In the genomic region with DNA sequence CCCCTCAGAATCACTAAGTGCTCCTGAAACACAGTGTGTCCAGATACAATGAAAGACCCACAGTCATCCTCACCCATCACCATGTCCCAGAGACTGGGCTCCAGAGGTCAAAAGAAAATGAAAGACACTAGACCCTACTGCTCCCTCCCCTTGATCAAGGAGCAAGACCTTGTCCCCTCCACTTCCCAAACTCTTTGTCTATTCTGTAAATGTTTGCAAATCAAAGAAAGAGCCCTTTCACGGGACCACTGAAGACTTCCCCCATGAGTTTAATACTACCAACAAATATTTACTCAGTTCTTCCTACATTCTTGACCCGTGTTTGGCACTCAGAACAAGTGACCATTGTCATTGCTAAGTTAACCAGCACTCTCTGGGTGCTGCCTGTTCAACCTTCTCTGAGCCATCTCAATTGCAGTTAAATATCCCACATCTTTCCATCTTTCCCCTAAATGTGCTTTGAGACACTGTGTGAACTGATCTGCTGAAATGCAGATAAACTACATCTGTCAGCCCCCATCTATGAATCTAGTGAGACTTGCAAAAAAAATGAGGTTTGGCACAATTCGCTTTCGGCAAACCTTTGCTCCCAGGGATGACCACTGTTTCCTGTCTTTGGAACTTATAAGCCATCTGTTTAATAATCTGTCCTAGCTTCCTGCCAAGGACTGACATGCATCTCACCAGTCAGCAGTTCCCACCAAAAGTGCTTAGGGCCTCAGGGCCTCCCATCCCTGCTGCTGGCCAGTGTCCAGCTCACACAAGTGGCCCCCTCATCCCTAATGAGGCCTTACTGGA, we compare ENCODE assay signal across 1 cellular context.
TF ChIP-seq lines count a peak whose summit lies in the region.

No MANE protein-coding gene starts in this region.

TF ChIP-seq in HepG2, 621 proteins besides CTCF, POLR2A, EP300 and RAD21 (continued from another document):
- TF ChIP-seq, protein P1, sequence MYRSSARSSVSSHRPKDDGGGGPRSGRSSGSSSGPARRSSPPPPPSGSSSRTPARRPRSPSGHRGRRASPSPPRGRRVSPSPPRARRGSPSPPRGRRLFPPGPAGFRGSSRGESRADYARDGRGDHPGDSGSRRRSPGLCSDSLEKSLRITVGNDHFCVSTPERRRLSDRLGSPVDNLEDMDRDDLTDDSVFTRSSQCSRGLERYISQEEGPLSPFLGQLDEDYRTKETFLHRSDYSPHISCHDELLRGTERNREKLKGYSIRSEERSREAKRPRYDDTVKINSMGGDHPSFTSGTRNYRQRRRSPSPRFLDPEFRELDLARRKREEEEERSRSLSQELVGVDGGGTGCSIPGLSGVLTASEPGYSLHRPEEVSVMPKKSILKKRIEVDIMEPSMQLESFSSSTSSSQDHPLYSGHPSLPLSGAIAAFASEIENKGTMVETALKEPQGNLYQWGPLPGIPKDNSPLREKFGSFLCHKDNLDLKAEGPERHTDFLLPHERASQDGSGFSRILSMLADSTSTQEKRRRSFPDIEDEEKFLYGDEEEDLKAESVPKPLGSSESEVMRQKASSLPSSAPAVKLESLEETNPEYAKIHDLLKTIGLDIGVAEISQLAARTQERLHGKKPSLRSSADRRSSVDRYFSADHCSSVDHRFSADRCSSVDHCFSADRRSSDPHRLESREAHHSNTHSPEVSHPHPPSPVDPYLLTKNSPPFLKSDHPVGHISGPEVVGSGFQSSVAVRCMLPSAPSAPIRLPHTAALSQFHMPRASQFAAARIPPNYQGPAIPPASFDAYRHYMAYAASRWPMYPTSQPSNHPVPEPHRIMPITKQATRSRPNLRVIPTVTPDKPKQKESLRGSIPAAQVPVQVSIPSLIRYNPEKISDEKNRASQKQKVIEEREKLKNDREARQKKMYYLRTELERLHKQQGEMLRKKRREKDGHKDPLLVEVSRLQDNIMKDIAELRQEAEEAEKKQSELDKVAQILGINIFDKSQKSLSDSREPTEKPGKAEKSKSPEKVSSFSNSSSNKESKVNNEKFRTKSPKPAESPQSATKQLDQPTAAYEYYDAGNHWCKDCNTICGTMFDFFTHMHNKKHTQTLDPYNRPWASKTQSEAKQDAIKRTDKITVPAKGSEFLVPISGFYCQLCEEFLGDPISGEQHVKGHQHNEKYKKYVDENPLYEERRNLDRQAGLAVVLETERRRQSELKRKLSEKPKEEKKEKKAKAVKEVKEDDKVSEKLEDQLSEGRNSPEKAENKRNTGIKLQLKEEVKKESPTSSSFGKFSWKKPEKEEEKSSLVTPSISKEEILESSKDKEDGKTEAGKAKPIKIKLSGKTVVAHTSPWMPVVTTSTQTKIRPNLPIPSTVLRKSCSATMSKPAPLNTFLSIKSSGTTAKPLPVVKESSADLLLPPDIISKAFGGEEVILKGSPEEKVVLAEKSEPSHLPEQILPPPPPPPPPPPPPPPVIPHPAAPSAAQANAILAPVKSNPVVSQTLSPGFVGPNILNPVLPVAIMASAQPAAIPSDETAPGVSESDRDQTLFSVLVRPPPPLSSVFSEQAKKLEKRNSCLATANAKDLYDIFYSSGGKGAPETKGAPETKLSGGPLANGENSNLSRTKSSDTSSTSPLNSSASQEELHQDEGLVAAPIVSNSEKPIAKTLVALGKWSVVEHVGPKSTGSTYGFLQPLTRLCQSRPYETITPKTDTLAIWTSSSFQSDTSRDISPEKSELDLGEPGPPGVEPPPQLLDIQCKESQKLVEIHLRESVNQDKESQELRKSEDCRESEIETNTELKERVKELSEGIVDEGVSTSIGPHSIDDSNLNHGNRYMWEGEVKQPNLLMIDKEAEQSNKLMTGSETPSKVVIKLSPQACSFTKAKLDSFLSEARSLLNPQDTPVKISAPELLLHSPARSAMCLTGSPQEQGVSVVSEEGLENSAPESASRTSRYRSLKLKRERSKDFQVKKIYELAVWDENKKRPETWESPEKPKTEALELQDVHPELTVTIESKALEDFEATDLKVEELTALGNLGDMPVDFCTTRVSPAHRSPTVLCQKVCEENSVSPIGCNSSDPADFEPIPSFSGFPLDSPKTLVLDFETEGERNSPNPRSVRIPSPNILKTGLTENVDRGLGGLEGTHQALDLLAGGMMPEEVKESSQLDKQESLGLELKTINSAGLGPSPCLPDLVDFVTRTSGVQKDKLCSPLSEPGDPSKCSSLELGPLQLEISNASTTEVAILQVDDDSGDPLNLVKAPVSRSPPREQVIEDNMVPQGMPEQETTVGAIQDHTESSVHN (CRISPR knock-in tag; IDR thresholded peaks at IDR 0.05): no peak
- TF ChIP-seq, protein P2, sequence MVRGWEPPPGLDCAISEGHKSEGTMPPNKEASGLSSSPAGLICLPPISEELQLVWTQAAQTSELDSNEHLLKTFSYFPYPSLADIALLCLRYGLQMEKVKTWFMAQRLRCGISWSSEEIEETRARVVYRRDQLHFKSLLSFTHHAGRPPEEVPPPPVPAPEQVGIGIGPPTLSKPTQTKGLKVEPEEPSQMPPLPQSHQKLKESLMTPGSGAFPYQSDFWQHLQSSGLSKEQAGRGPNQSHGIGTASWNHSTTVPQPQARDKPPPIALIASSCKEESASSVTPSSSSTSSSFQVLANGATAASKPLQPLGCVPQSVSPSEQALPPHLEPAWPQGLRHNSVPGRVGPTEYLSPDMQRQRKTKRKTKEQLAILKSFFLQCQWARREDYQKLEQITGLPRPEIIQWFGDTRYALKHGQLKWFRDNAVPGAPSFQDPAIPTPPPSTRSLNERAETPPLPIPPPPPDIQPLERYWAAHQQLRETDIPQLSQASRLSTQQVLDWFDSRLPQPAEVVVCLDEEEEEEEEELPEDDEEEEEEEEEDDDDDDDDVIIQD (CRISPR knock-in tag; IDR thresholded peaks at IDR 0.05; ENCODE audit: low read depth): peak; percentile 41; the same call in 1 of the 2 replicates
- TF ChIP-seq MTA3 (CRISPR knock-in tag; IDR thresholded peaks at IDR 0.05) (no peak), HCFC1 (IDR thresholded peaks at IDR 0.05; ENCODE audit: low read depth, low read length) (no peak), ZBTB8A (CRISPR knock-in tag; IDR thresholded peaks at IDR 0.05; ENCODE audit: borderline replicate concordance, low read depth) (no peak), AGO1 (IDR thresholded peaks at IDR 0.05; ENCODE audit: low read depth, low read length, poor library complexity, severe bottlenecking) (no peak), RCOR2 (CRISPR knock-in tag; IDR thresholded peaks at IDR 0.05) (peak; percentile 84), FOXK1 (CRISPR knock-in tag; IDR thresholded peaks at IDR 0.05; ENCODE audit: borderline replicate concordance, low read depth) (no peak), ATF4 (CRISPR knock-in tag; IDR thresholded peaks at IDR 0.05) (peak in 1 of 2 experiments; percentile 19; a peak in 1 of 4 replicates), ZNF567 (CRISPR knock-in tag; IDR thresholded peaks at IDR 0.05; ENCODE audit: borderline replicate concordance) (0 out of 2 replicates have a peak, but pooled peaks have one; percentile 20), SMARCE1 (IDR thresholded peaks at IDR 0.05; ENCODE audit: borderline replicate concordance) (no peak)
